8 cellular contexts compared by ENCODE assay signal in the genomic region with DNA sequence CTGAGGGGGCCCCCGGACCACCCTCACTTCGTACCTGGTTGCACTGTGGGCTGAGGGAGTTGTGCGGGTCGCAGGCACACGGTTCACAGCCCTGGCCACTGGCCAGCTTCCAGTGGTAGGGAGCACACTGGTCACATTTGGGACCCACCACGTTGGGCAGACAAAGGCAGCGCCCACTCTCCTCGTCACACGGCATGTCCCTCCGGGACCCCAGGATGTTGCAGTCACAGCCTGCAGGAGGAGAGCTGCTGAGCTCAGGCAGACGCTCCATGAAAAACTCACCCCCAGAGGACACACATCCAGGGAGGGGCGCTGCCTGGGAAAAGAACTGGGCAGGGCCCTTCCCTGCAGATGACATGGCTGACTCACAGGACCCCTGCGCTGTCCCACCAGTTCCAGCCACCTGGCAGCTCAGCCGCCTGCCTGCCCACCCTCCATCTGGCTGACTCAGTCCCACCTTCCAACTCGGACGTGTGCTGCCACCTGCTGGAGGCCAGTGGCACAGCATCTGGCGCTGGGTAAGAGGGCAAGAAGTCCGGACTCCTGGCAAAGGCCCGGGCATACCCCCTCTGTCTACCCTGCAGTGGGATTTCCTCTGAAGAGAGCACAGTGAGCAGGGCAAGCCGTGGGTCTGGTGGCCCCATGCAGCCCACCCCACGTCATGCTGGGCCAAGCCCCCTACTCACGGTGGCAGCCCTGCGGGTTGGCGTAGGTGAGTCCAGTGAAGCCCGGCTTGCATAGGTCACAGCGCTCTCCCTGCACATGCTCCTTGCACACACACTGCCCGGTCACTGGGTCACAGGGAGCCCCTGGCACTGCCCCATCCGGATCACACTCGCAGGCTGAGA. TPM values are rescaled to one million over a fixed set of nuclear protein-coding genes. Genes with fewer than 3 reads are reported as not detected.
DNase-seq lines count a peak whose midpoint lies in the region; ATAC-seq and TF ChIP-seq lines count a peak whose summit lies in the region.

No MANE protein-coding gene starts in this region.

- peak; percentile 89 for ATAC-seq in HG02973 (IDR thresholded peaks at IDR 0.05; ENCODE audit: unreplicated experiment)

- no peak overlapping the region for H3K27ac Mint-ChIP-seq in immature natural killer cell

- no peak overlapping the region for H3K4me3 ChIP-seq in WERI-Rb-1 (ENCODE audit: low read depth, low read length)

- no peak overlapping the region for H3K27ac ChIP-seq in WERI-Rb-1

- in situ Hi-C loops in T47D (cut with HindIII; ENCODE audit: low pct_unique_long_range_greater_than_20kb, low sequenced_read_pairs), result no loop called here

- no peaks in the 10 kb centered on the region for H3K36me3 ChIP-seq in WERI-Rb-1

- H3K9me3 ChIP-seq in WERI-Rb-1 (ENCODE audit: severe bottlenecking), result no peaks in the 10 kb centered on the region

- no peaks in the 10 kb centered on the region for H3K4me1 Mint-ChIP-seq in immature natural killer cell

- peaks cover 0 to 4% (median 3%) of the 10 kb centered on the region in 3 donors for H3K27me3 Mint-ChIP-seq in immature natural killer cell (ENCODE audit: low read depth in 3 of 3)

- no peak overlapping the region for H3K4me3 Mint-ChIP-seq in immature natural killer cell

- H3K27me3 ChIP-seq in WERI-Rb-1 (ENCODE audit: insufficient read depth, low read depth, severe bottlenecking), result peaks cover 79% of the 10 kb centered on the region

- peak; percentile 96 for TF ChIP-seq CTCF in WERI-Rb-1 (IDR thresholded peaks at IDR 0.05; ENCODE audit: low read depth, low read length)

- peaks cover 0 to 3% (median 0%) of the 10 kb centered on the region in 3 donors for H3K36me3 Mint-ChIP-seq in immature natural killer cell

- H3K9me3 Mint-ChIP-seq in immature natural killer cell, result no peaks in the 10 kb centered on the region

- peak; percentile 49 for DNase-seq in NK-92 treated with Interleukin-12 subunit alpha and Interleukin-12 subunit beta, amount 100 ng/mL, for 24 hours (lab: John Stamatoyannopoulos, UW)
- DNase-seq in NK-92 (lab: John Stamatoyannopoulos, UW; ENCODE audit: unreplicated experiment), result no peak
- peak; percentile 54 for DNase-seq in NCI-H2107 treated with DMSO at 0.1 percent for 48 hours (lab: John Stamatoyannopoulos, UW; ENCODE audit: unreplicated experiment)
- DNase-seq in WERI-Rb-1, result peak; percentile 74
- peak; percentile 74 to 78 for DNase-seq in T47D (ENCODE audit: low read depth in 1 of 2, low spot score in 1 of 2)
- DNase-seq in immature natural killer cell, result peak; percentile 52 to 61 (median 57)
- DNase-seq in stimulated activated CD4-positive, alpha-beta T cell treated with anti-CD3 and anti-CD28 coated beads, Interleukin-15, amount 100 ng/mL, for 48 hours (ENCODE audit: low read depth in 2 of 2), result peak; percentile 55 to 78

RNA-seq across cellular contexts. Expression of gene LAMB3, which starts 24.7 kb away (rescaled TPM):
- 1 to 10 TPM in 1 of 3 donors, under 1 TPM in 1, not detected in 1; 0.58 to 1.6 TPM for polyA plus RNA-seq in immature natural killer cell

RNA-seq across cellular contexts. Expression of gene CAMK1G, which starts 44.1 kb away (rescaled TPM):
- not detected for polyA plus RNA-seq in immature natural killer cell

RNA-seq across cellular contexts. Expression of gene G0S2, which starts 47.6 kb away (rescaled TPM):
- polyA plus RNA-seq in immature natural killer cell, result 1 to 10 TPM in 1 of 3 donors, under 1 TPM in 1, not detected in 1; 0.59 to 3.1 TPM
